In genomic region chr19:16078759-16079707, GRCh38 we compare ENCODE assay signal across 8 cellular contexts. TPM values are rescaled to one million over a fixed set of nuclear protein-coding genes. Genes with fewer than 3 reads are reported as not detected.
DNase-seq lines count a peak whose midpoint lies in the region; FAIRE-seq and TF ChIP-seq lines count a peak whose summit lies in the region.

No MANE protein-coding gene starts in this region.

- peak overlapping the region; percentile 91 for H3K9ac ChIP-seq in iPS-18a (ENCODE audit: low read length)

- H3K4me1 ChIP-seq in iPS-18a (ENCODE audit: control insufficient read depth, low read depth, low read length), result peaks cover 15% of the 10 kb centered on the region
- peaks cover 5 to 7% of the 10 kb centered on the region in 2 donors for H3K4me1 ChIP-seq in small intestine (ENCODE audit: control insufficient read depth in 2 of 2, insufficient read depth in 1 of 2, low read depth in 1 of 2, low read length in 1 of 2)

- CTCF ChIA-PET in BJ (lab: Yijun Ruan, JAX), result interaction anchor here (0.6 to 6.9 kb wide), 2 partner anchors 15 to 105 kb away, joined by 3 to 48 read pairs; no protein-coding TSS in a partner anchor

- peak; percentile 43 for TF ChIP-seq POLR2A in GM19099 (IDR thresholded peaks at IDR 0.05; ENCODE audit: extremely low read depth, insufficient read length, low read depth)

- DNase-seq in BJ (ENCODE audit: low read depth) (peak; percentile 96), Kasumi-1 (lab: John Stamatoyannopoulos, UW) (peak; percentile 98 to 99), T-helper 22 cell (ENCODE audit: low read depth) (peak; percentile 69), brain microvascular endothelial cell (peak; percentile 94), small intestine (peak; percentile 79), ACHN (no peak)

- no peaks in the 10 kb centered on the region for H3K9me3 ChIP-seq in iPS-18a (ENCODE audit: control insufficient read depth, low read depth, low read length)
- H3K9me3 ChIP-seq in small intestine (ENCODE audit: control insufficient read depth, low read depth), result no peaks in the 10 kb centered on the region

- H3K4me3 ChIP-seq in BJ (ENCODE audit: low read depth, low read length), result peak overlapping the region; percentile 95
- H3K4me3 ChIP-seq in brain microvascular endothelial cell (ENCODE audit: low read depth, low read length), result peak overlapping the region; percentile 92
- H3K4me3 ChIP-seq in iPS-18a (ENCODE audit: low read length), result peak overlapping the region; percentile 76
- H3K4me3 ChIP-seq in small intestine (ENCODE audit: low read depth in 1 of 2, low read length in 2 of 2), result peak overlapping the region in 1 of 2 donors; percentile 35

- POLR2A ChIA-PET in BJ (lab: Charles Lee), result interaction anchor here (0.5 to 2.5 kb wide), 5 partner anchors 16 to 119 kb away, joined by 3 to 20 read pairs (median 5); partner anchors contain the start of genes AP1M1 and FAM32A

- in situ Hi-C loops in brain microvascular endothelial cell (cut with HindIII; ENCODE audit: low pct_ligation_motif_present, low sequenced_read_pairs), result no loop called here
- in situ Hi-C loops in ACHN (cut with HindIII; ENCODE audit: low pct_ligation_motif_present, low pct_unique_long_range_greater_than_20kb, low sequenced_read_pairs), result no loop called here

- H3K27me3 ChIP-seq in BJ (ENCODE audit: control insufficient read depth, insufficient read depth, low read length), result no peaks in the 10 kb centered on the region
- H3K27me3 ChIP-seq in brain microvascular endothelial cell (replicated peaks), result no peaks in the 10 kb centered on the region
- H3K27me3 ChIP-seq in iPS-18a (ENCODE audit: control insufficient read depth, insufficient read depth, low read length), result no peaks in the 10 kb centered on the region
- H3K27me3 ChIP-seq in small intestine (ENCODE audit: control insufficient read depth in 2 of 2, insufficient read depth in 2 of 2, low read length in 2 of 2), result no peaks in the 10 kb centered on the region

- H3K27ac ChIP-seq in brain microvascular endothelial cell (peak overlapping the region; percentile 97), iPS-18a (ENCODE audit: low read length) (peak overlapping the region; percentile 93), small intestine (ENCODE audit: low read depth in 1 of 2, low read length in 1 of 2) (peak overlapping the region; percentile 74 to 99)

- FAIRE-seq in small intestine (lab: Jason Lieb, UNC), result no peak

- 5 to 10% (median 10%) methylated on average over 17 of the region's 17 CpGs for WGBS in small intestine, 3 donors

- H3K36me3 ChIP-seq in BJ (ENCODE audit: control insufficient read depth, insufficient read depth, low read length) (peaks cover 29% of the 10 kb centered on the region), brain microvascular endothelial cell (replicated peaks) (peaks cover 63% of the 10 kb centered on the region), iPS-18a (ENCODE audit: control insufficient read depth, low read depth, low read length) (peaks cover 31% of the 10 kb centered on the region), small intestine (ENCODE audit: control insufficient read depth in 2 of 2, insufficient read depth in 2 of 2, low read length in 2 of 2) (peaks cover 1 to 2% of the 10 kb centered on the region in 2 donors)

- no peak for TF ChIP-seq CTCF in BJ (IDR thresholded peaks at IDR 0.05; ENCODE audit: insufficient read depth, low read depth, low read length)
- no peak for TF ChIP-seq CTCF in brain microvascular endothelial cell (IDR thresholded peaks at IDR 0.05; ENCODE audit: low read depth, low read length, missing control alignments)

RNA-seq across cellular contexts. Expression of gene TPM4, which starts 2.7 kb away (rescaled TPM):
- polyA plus RNA-seq in BJ (2011; rRNA removed) (942 and 1,247 TPM in 2 replicates), small intestine (100 to 1,000 TPM; 135 to 238 (median 152) TPM)
- 243 and 338 TPM in 2 replicates for polyA minus RNA-seq in BJ (2011; rRNA and poly(A)+ RNA removed)

RNA-seq across cellular contexts. Expression of gene RAB8A, which starts 32.7 kb away (rescaled TPM):
- polyA plus RNA-seq in BJ (2011; rRNA removed), result 78.6 and 106 TPM in 2 replicates
- 68.7 and 102 TPM in 2 replicates for polyA minus RNA-seq in BJ (2011; rRNA and poly(A)+ RNA removed)
- polyA plus RNA-seq in small intestine, result 100 to 1,000 TPM in 1 of 3 donors, 10 to 100 TPM in 2; 58.0 to 107 (median 82.7) TPM
